In genomic region chr17:74176546-74177001, GRCh38 we compare ENCODE assay signal across 8 cellular contexts. TPM values are rescaled to one million over a fixed set of nuclear protein-coding genes. Genes with fewer than 3 reads are reported as not detected.
DNase-seq lines count a peak whose midpoint lies in the region; ATAC-seq and TF ChIP-seq lines count a peak whose summit lies in the region.

No MANE protein-coding gene starts in this region.

- no peaks in the 10 kb centered on the region for H3K36me3 ChIP-seq in NT2/D1 (ENCODE audit: insufficient read depth, insufficient read length, low read length)
- no peaks in the 10 kb centered on the region for H3K36me3 ChIP-seq in vagina

- H3K27ac Mint-ChIP-seq in Calu3 (ENCODE audit: unreplicated experiment), result no peak overlapping the region

- H3K4me3 ChIP-seq in NT2/D1 (ENCODE audit: insufficient read length, low read depth) (no peak overlapping the region), vagina (no peak overlapping the region)

- no peak overlapping the region for H3K27ac ChIP-seq in vagina

- H3K4me1 Mint-ChIP-seq in Calu3 (ENCODE audit: low read depth, unreplicated experiment), result no peaks in the 10 kb centered on the region

- H3K4me1 ChIP-seq in NT2/D1 (ENCODE audit: insufficient read depth, insufficient read length), result no peaks in the 10 kb centered on the region
- no peaks in the 10 kb centered on the region for H3K4me1 ChIP-seq in vagina

- DNase-seq in Calu3, result peak; percentile 75
- peak in 41 of 76 experiments; percentile 1 to 56 (median 21) for DNase-seq in HUDEP-2 (lab: John Stamatoyannopoulos, UW; ENCODE audit: unreplicated experiment in 76 of 76)
- DNase-seq in NT2/D1 (ENCODE audit: low read depth, low spot score), result peak; percentile 55
- peak; percentile 70 to 71 for DNase-seq in activated T-cell treated with anti-CD3 and anti-CD28 coated beads, Interleukin-2, amount 50 U/mL, for 48 hours
- DNase-seq in fibroblast of the conjunctiva (ENCODE audit: low read depth), result peak; percentile 36
- peak; percentile 64 for DNase-seq in occipital lobe (lab: John Stamatoyannopoulos, UW)
- no peak for DNase-seq in vagina (ENCODE audit: extremely low spot score in 2 of 2)

- no peak for TF ChIP-seq POLR2A in vagina (IDR thresholded peaks at IDR 0.05)

- BruUV-seq in Calu3 (replicated peaks; lab: Mats Ljungman, UMichigan), result no TSS peak

- no peak overlapping the region for H3K9ac ChIP-seq in NT2/D1 (ENCODE audit: insufficient read length, low read depth)

- CTCF ChIA-PET in Calu3 (lab: Charles Lee), result interaction anchor here (1.2 kb wide), 1 partner anchor 86 kb away, joined by 10 read pairs; no protein-coding TSS in a partner anchor

- intact Hi-C loops in Calu3 (cut with micrococcal nuclease; ENCODE audit: unreplicated experiment), result loop anchor here (1.0 to 10.0 kb wide), 2 partner anchors 86 to 752 kb away; no protein-coding TSS in a partner anchor
- intact Hi-C loops in vagina (cut with DNase I), result no loop called here

- peaks cover 98% of the 10 kb centered on the region for H3K27me3 Mint-ChIP-seq in Calu3 (ENCODE audit: unreplicated experiment)

- no peaks in the 10 kb centered on the region for H3K9me3 Mint-ChIP-seq in Calu3 (ENCODE audit: low read depth, unreplicated experiment)

- peaks cover 4% of the 10 kb centered on the region for H3K36me3 Mint-ChIP-seq in Calu3 (ENCODE audit: insufficient read depth, unreplicated experiment)

- no peaks in the 10 kb centered on the region for H3K9me3 ChIP-seq in NT2/D1 (ENCODE audit: insufficient read depth, low read length)
- no peaks in the 10 kb centered on the region for H3K9me3 ChIP-seq in vagina

- no peak overlapping the region for H3K4me3 Mint-ChIP-seq in Calu3 (ENCODE audit: low read depth, unreplicated experiment)

- TF ChIP-seq CTCF in Calu3 (IDR thresholded peaks at IDR 0.05; ENCODE audit: unreplicated experiment) (peak; percentile 78), vagina (IDR thresholded peaks at IDR 0.05) (peak; percentile 44 to 73 (median 54))

- no peak for ATAC-seq in HG02763 (IDR thresholded peaks at IDR 0.05; ENCODE audit: unreplicated experiment)

- H3K27me3 ChIP-seq in NT2/D1 (ENCODE audit: insufficient read depth, insufficient read length), result no peaks in the 10 kb centered on the region
- no peaks in the 10 kb centered on the region for H3K27me3 ChIP-seq in vagina

RNA-seq across cellular contexts. Expression of gene RPL38, which starts 26.9 kb away (rescaled TPM):
- total RNA-seq in Calu3 (2022) (708 and 725 TPM in 2 replicates), occipital lobe (4,341 TPM), vagina (571 TPM)

RNA-seq across cellular contexts. Expression of gene TTYH2, which starts 36.8 kb away (rescaled TPM):
- total RNA-seq in Calu3 (2022) (0.28 and 0.81 TPM in 2 replicates), occipital lobe (8.3 TPM), vagina (3.4 TPM)

Comparison
In these comparisons a context has a peak if more than half of its experiments do, and no peak if none do; other contexts are left out.
1. DNase-seq: peak in Calu3 (single experiment), HUDEP-2 (41 of 76), NT2/D1 (single experiment), activated T-cell treated with anti-CD3 and anti-CD28 coated beads, Interleukin-2, amount 50 U/mL, for 48 hours (2 of 2), fibroblast of the conjunctiva (single experiment) and occipital lobe (single experiment); none in vagina (0 of 2).